Comparison of ENCODE assay signal across 7 cellular contexts in the genomic region with DNA sequence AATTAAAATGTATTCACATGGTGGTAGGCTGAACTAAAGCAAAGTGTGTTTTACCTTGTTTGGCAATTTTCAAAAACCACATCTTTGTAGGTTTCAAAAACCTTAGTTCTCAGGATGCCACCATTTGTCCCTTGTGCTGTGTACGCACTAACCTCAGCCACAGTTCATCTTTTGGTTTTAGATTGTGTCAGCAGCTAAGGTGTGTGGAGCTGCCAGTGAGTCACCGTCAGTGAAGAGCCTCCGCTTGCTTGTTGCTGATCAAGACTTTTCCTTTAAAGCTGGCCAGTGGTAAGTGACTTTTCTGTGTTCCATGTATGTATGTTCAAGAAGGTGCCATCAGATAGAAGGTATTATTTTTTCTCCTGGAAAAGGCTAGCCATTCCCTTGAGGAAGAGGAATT. TPM values are rescaled to one million over a fixed set of nuclear protein-coding genes. Genes with fewer than 3 reads are reported as not detected.
DNase-seq lines count a peak whose midpoint lies in the region; ATAC-seq, FAIRE-seq and TF ChIP-seq lines count a peak whose summit lies in the region.

No MANE protein-coding gene starts in this region.

- H3K27ac ChIP-seq in Peyer's patch (peak overlapping the region; percentile 62 to 82 (median 78)), suprapubic skin (no peak overlapping the region)

- ATAC-seq in GM21447 (IDR thresholded peaks at IDR 0.05; ENCODE audit: unreplicated experiment) (peak; percentile 62), HG02588 (IDR thresholded peaks at IDR 0.05; ENCODE audit: unreplicated experiment) (no peak)
- ATAC-seq in stimulated activated naive CD8-positive, alpha-beta T cell treated with anti-CD3 and anti-CD28 coated beads, Interleukin-15, Interleukin-2, amounts not matched to agents 100 U/mL and 50 U/mL, for 24 hours, result peak; percentile 96

- no peak for FAIRE-seq in bronchial epithelial cell (lab: Jason Lieb, UNC)

- TF ChIP-seq POLR2A in Peyer's patch (IDR thresholded peaks at IDR 0.05) (peak; percentile 23 to 62), suprapubic skin (IDR thresholded peaks at IDR 0.05) (no peak)

- no peak for TF ChIP-seq CTCF in Peyer's patch (IDR thresholded peaks at IDR 0.05)
- no peak for TF ChIP-seq CTCF in bronchial epithelial cell (IDR thresholded peaks at IDR 0.05; ENCODE audit: insufficient read depth, low read length, severe bottlenecking)
- TF ChIP-seq CTCF in suprapubic skin (IDR thresholded peaks at IDR 0.05), result no peak

- H3K4me1 ChIP-seq in Peyer's patch (no peaks in the 10 kb centered on the region), suprapubic skin (peaks cover 28% of the 10 kb centered on the region)

- TF ChIP-seq EP300 in suprapubic skin (IDR thresholded peaks at IDR 0.05), result no peak

- H3K4me3 ChIP-seq in Peyer's patch (peak overlapping the region; percentile 19 to 36 (median 34)), bronchial epithelial cell (ENCODE audit: low read depth, low read length) (no peak overlapping the region), suprapubic skin (no peak overlapping the region)

- DNase-seq in Peyer's patch (peak in 2 of 3 donors; percentile 42 to 80), bronchial epithelial cell (ENCODE audit: low read depth) (peak; percentile 15), suprapubic skin (ENCODE audit: low spot score in 2 of 2) (no peak), SK-N-DZ (ENCODE audit: low spot score) (no peak)
- peak; percentile 65 for DNase-seq in stimulated activated naive CD8-positive, alpha-beta T cell treated with anti-CD3 and anti-CD28 coated beads, Interleukin-15, Interleukin-2, amounts not matched to agents 100 U/mL and 50 U/mL, for 24 hours

- H3K36me3 ChIP-seq in Peyer's patch (peaks cover 0 to 34% (median 0%) of the 10 kb centered on the region in 3 donors), bronchial epithelial cell (ENCODE audit: control insufficient read depth, insufficient read depth, low read length) (peaks cover 2% of the 10 kb centered on the region), suprapubic skin (peaks cover 12% of the 10 kb centered on the region)

- H3K9me3 ChIP-seq in Peyer's patch, result no peaks in the 10 kb centered on the region
- no peaks in the 10 kb centered on the region for H3K9me3 ChIP-seq in suprapubic skin

- 85% methylated on average over 3 of the region's 3 CpGs for WGBS in suprapubic skin

- H3K27me3 ChIP-seq in Peyer's patch (no peaks in the 10 kb centered on the region), bronchial epithelial cell (ENCODE audit: control insufficient read depth, insufficient read depth, low read length) (no peaks in the 10 kb centered on the region), suprapubic skin (no peaks in the 10 kb centered on the region)

RNA-seq across cellular contexts. Expression of a gene that starts 21.1 kb away (rescaled TPM):
- total RNA-seq in Peyer's patch (10 to 100 TPM; 44.5 to 45.8 (median 45.2) TPM), bronchial epithelial cell (17.6 and 18.6 TPM in 2 replicates), suprapubic skin (10 to 100 TPM; 10.3 to 17.8 (median 13.3) TPM)
- 22.0 and 27.1 TPM in 2 replicates for polyA plus RNA-seq in SK-N-DZ (2014; cell fraction: cytosol; rRNA removed)
- 25.1 and 26.3 TPM in 2 replicates for polyA plus RNA-seq in SK-N-DZ (2014; cell fraction: nucleus; rRNA removed)

RNA-seq across cellular contexts. Expression of a gene that starts 21.4 kb away (rescaled TPM):
- 10 to 100 TPM; 17.8 to 33.8 (median 24.3) TPM for total RNA-seq in Peyer's patch
- total RNA-seq in bronchial epithelial cell, result 15.0 and 20.6 TPM in 2 replicates
- 10 to 100 TPM in 1 of 4 donors, 1 to 10 TPM in 3; 5.5 to 11.5 (median 8.0) TPM for total RNA-seq in suprapubic skin
- polyA plus RNA-seq in SK-N-DZ (2014; cell fraction: cytosol; rRNA removed), result 30.8 and 32.7 TPM in 2 replicates
- 13.5 and 14.0 TPM in 2 replicates for polyA plus RNA-seq in SK-N-DZ (2014; cell fraction: nucleus; rRNA removed)

Comparison
In these comparisons a context has a peak if more than half of its experiments do, and no peak if none do; other contexts are left out.
1. DNase-seq: peak in Peyer's patch (2 of 3), bronchial epithelial cell (single experiment) and stimulated activated naive CD8-positive, alpha-beta T cell treated with anti-CD3 and anti-CD28 coated beads, Interleukin-15, Interleukin-2, amounts not matched to agents 100 U/mL and 50 U/mL, for 24 hours (single experiment); none in suprapubic skin (0 of 2) and SK-N-DZ (single experiment).
2. H3K4me3 ChIP-seq: peak in Peyer's patch (4 of 4); none in bronchial epithelial cell (single experiment) and suprapubic skin (single experiment).
3. POLR2A ChIP-seq: peak in Peyer's patch (2 of 2); none in suprapubic skin (0 of 2).